25 cellular contexts compared by ENCODE assay signal in genomic region chrX:94493405-94493804, GRCh38.
A peak's percentile ranks its signal among the peaks of the same experiment; 100 is the strongest.
DNase-seq lines count a peak whose midpoint lies in the region; ATAC-seq, FAIRE-seq and TF ChIP-seq lines count a peak whose summit lies in the region.
"Had no signal": no experiment of that assay in that cellular context is flagged by ENCODE, and none has a peak within 500 bp of the region (broad histone marks: within the 10 kb centered on the region; RNA-seq: fewer than 3 reads in every experiment).

No MANE protein-coding gene starts in this region.

- H4K20me1 ChIP-seq in hepatocyte (ENCODE audit: insufficient read depth, poor library complexity, severe bottlenecking) = no peaks in the 10 kb centered on the region
- H4K20me1 ChIP-seq: BLaER1 had no signal

- peak; percentile 28 for DNase-seq in NCI-H146 (lab: John Stamatoyannopoulos, UW)
- no peak for DNase-seq in NCI-H146 treated with DMSO at 0.1 percent for 48 hours (lab: John Stamatoyannopoulos, UW; ENCODE audit: unreplicated experiment)
- peak; percentile 13 for DNase-seq in hepatocyte (ENCODE audit: low spot score)
- no peak for DNase-seq in progenitor cell of endocrine pancreas (ENCODE audit: low spot score, unreplicated experiment)
- no peak for DNase-seq in CD1c-positive myeloid dendritic cell (ENCODE audit: extremely low spot score)
- DNase-seq in spleen = no peak
- DNase-seq in upper lobe of left lung = no peak
- no peak for DNase-seq in frontal cortex (ENCODE audit: low spot score in 2 of 2)
- DNase-seq: CD4-positive, alpha-beta T cell; CD8-positive, alpha-beta memory T cell; DMS 273 treated with DMSO at 0.1 percent for 48 hours; DMS79; EL; GDM1; GOT3 had no signal

- H3K27ac Mint-ChIP-seq in progenitor cell of endocrine pancreas = peak overlapping the region; percentile 68
- H3K27ac Mint-ChIP-seq: B cell; CD4-positive, alpha-beta T cell; CD8-positive, alpha-beta memory T cell had no signal

- H3K36me3 Mint-ChIP-seq in progenitor cell of endocrine pancreas (ENCODE audit: insufficient read depth) = peaks cover 13% of the 10 kb centered on the region

- H3K9me3 ChIP-seq in hepatocyte (ENCODE audit: low read depth) (no peaks in the 10 kb centered on the region), spleen (peaks cover 0 to 3% (median 0%) of the 10 kb centered on the region in 8 donors), upper lobe of left lung (no peaks in the 10 kb centered on the region)
- H3K9me3 ChIP-seq: HAP-1 had no signal

- intact Hi-C loops in spleen (cut with DNase I; ENCODE audit: low total_unique reads) = no loop called here

- no peaks in the 10 kb centered on the region for H3K79me2 ChIP-seq in hepatocyte

- no peak for TF ChIP-seq EP300 in upper lobe of left lung (IDR thresholded peaks at IDR 0.05)

- H3K9me3 Mint-ChIP-seq in progenitor cell of endocrine pancreas (ENCODE audit: low read depth) = peaks cover 19% of the 10 kb centered on the region

- H3K4me3 ChIP-seq in hepatocyte (no peak overlapping the region), spleen (no peak overlapping the region), upper lobe of left lung (no peak overlapping the region)
- H3K4me3 ChIP-seq: BLaER1, GM12878, HAP-1 had no signal

- no peaks in the 10 kb centered on the region for H3K27me3 Mint-ChIP-seq in progenitor cell of endocrine pancreas
- H3K27me3 Mint-ChIP-seq: B cell; CD4-positive, alpha-beta T cell; CD8-positive, alpha-beta memory T cell had no signal

- H3K36me3 ChIP-seq in hepatocyte (replicated peaks; ENCODE audit: insufficient read depth, low read depth) = no peaks in the 10 kb centered on the region
- H3K36me3 ChIP-seq in spleen = no peaks in the 10 kb centered on the region
- H3K36me3 ChIP-seq in upper lobe of left lung = no peaks in the 10 kb centered on the region
- H3K36me3 ChIP-seq: BLaER1, HAP-1 had no signal

- peaks cover 4% of the 10 kb centered on the region for H3K4me1 ChIP-seq in hepatocyte (ENCODE audit: insufficient read depth)
- no peaks in the 10 kb centered on the region for H3K4me1 ChIP-seq in spleen
- no peaks in the 10 kb centered on the region for H3K4me1 ChIP-seq in upper lobe of left lung
- H3K4me1 ChIP-seq: BLaER1, HAP-1 had no signal

- TF ChIP-seq CTCF in hepatocyte (IDR thresholded peaks at IDR 0.05; ENCODE audit: poor library complexity) = no peak
- no peak for TF ChIP-seq CTCF in progenitor cell of endocrine pancreas (IDR thresholded peaks at IDR 0.05; ENCODE audit: unreplicated experiment)
- TF ChIP-seq CTCF in spleen (IDR thresholded peaks at IDR 0.05 in 8 of 11, conservative IDR thresholded peaks at IDR 0.05 in 3 of 11) = no peak
- TF ChIP-seq CTCF in upper lobe of left lung (IDR thresholded peaks at IDR 0.05) = no peak

- H2AFZ ChIP-seq in hepatocyte = no peak overlapping the region

- H3K27ac ChIP-seq in hepatocyte = peak overlapping the region; percentile 52
- H3K27ac ChIP-seq in spleen = no peak overlapping the region
- no peak overlapping the region for H3K27ac ChIP-seq in upper lobe of left lung
- H3K27ac ChIP-seq: 22Rv1, BLaER1, C4-2B had no signal

- no peak overlapping the region for H3K4me3 Mint-ChIP-seq in progenitor cell of endocrine pancreas (ENCODE audit: low read depth)
- H3K4me3 Mint-ChIP-seq: B cell; CD4-positive, alpha-beta T cell; CD8-positive, alpha-beta memory T cell had no signal

- H3K27me3 ChIP-seq in hepatocyte = no peaks in the 10 kb centered on the region
- H3K27me3 ChIP-seq in spleen (replicated peaks in 1 of 7) = no peaks in the 10 kb centered on the region
- no peaks in the 10 kb centered on the region for H3K27me3 ChIP-seq in upper lobe of left lung

- peak overlapping the region; percentile 48 for H3K4me2 ChIP-seq in hepatocyte
- H3K4me2 ChIP-seq: BLaER1 had no signal

- no peak for FAIRE-seq in frontal cortex (lab: Jason Lieb, UNC)
- FAIRE-seq: A204.1, D721Med, GM12878, GM19239, H54 had no signal

- H3K4me1 Mint-ChIP-seq in progenitor cell of endocrine pancreas (ENCODE audit: low read depth) = peaks cover 43% of the 10 kb centered on the region
- H3K4me1 Mint-ChIP-seq: B cell; CD8-positive, alpha-beta memory T cell had no signal

- WGBS in hepatocyte (ENCODE audit: low lambda C conversion rate, missing lambda C conversion rate) = 53% methylated on average over 6 of the region's 6 CpGs
- WGBS in spleen, 5 donors = 73 to 90% (median 81%) methylated on average over 6 of the region's 6 CpGs
- 60 to 80% methylated on average over 6 of the region's 6 CpGs for WGBS in upper lobe of left lung, 2 donors

- no peak for ATAC-seq in upper lobe of left lung (ENCODE audit: low FRiP score in 2 of 2)
- ATAC-seq: GM12878 had no signal

- TF ChIP-seq POLR2A in spleen (IDR thresholded peaks at IDR 0.05) = no peak
- no peak for TF ChIP-seq POLR2A in upper lobe of left lung (IDR thresholded peaks at IDR 0.05)

- H3K9me2 ChIP-seq in hepatocyte (replicated peaks; ENCODE audit: insufficient read depth) = no peaks in the 10 kb centered on the region

Comparison
In these comparisons a context has a peak if more than half of its experiments do, and no peak if none do; other contexts are left out.
1. DNase-seq: peak in NCI-H146 (single experiment) and hepatocyte (single experiment); none in NCI-H146 treated with DMSO at 0.1 percent for 48 hours (single experiment), progenitor cell of endocrine pancreas (single experiment), CD1c-positive myeloid dendritic cell (single experiment), spleen (single experiment), upper lobe of left lung (0 of 2) and frontal cortex (0 of 2).